ENCODE assay signal across 9 cellular contexts in the genomic region with DNA sequence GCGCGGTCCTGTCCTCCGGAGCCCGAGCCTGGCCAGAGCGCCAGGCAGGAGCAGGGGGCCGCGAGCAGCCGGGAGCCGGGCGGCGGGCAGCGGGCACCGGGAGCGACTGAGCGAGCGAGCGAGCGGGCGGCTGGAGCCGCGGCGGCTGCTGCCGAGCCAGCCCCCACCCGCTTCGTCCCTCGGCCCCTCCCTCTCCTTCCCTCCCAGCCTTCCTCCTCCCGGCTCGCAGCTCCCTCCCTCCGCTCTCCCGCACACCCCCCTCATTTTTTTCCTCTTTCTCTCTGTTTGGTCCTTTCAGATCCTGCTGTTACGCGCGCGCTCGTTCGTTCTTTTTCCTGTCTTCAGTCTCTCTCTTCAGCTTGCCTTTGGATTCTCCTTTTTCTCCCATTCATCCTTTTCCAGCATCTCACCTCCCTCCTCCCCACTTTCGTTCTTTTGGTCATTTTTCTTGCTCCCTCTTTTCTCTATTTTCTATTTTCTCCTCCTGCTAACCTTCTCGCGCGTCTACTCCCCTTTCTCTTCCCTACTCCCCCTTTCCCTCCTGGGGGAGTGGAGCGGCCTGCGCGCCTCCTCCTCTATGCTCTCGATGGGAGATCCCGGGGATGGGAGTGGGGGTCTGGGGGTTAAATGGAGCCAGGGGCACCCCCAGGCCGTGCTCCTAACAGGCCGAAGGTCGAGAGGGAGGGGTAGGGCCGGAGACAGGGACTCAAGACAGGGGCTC. TPM values are rescaled to one million over a fixed set of nuclear protein-coding genes. Genes with fewer than 3 reads are reported as not detected.
DNase-seq lines count a peak whose midpoint lies in the region; ATAC-seq lines count a peak whose summit lies in the region.
"Had no signal": no experiment of that assay in that cellular context is flagged by ENCODE, and none has a peak within 500 bp of the region (broad histone marks: within the 10 kb centered on the region; RNA-seq: fewer than 3 reads in every experiment).

Gene MEGF11 (minus strand): TSS at position 108 of the 721 bp plus-strand sequence. CDS start 125,347 bp downstream, outside the sequence.

- ATAC-seq in left lobe of liver (peak; percentile 61), HG02840 (IDR thresholded peaks at IDR 0.05; ENCODE audit: low FRiP score, unreplicated experiment) (no peak), GM18907 (IDR thresholded peaks at IDR 0.05; ENCODE audit: unreplicated experiment) (no peak)
- no peak for ATAC-seq in stimulated activated naive CD8-positive, alpha-beta T cell treated with anti-CD3 and anti-CD28 coated beads, Interleukin-15, amount 100 ng/mL, for 72 hours

- peaks cover 17% of the 10 kb centered on the region for H3K4me1 Mint-ChIP-seq in activated CD4-positive, alpha-beta T cell treated with anti-CD3 and anti-CD28 coated beads, Interleukin-2, amount 10 ng/mL, durations not matched to agents 24 days and 14 days
- H3K4me1 Mint-ChIP-seq in stimulated activated naive CD8-positive, alpha-beta T cell treated with anti-CD3 and anti-CD28 coated beads, Interleukin-15, amount 100 ng/mL, for 72 hours = peaks cover 28% of the 10 kb centered on the region

- H3K9me3 Mint-ChIP-seq in activated CD4-positive, alpha-beta T cell treated with anti-CD3 and anti-CD28 coated beads, Interleukin-2, amount 10 ng/mL, durations not matched to agents 24 days and 14 days = no peaks in the 10 kb centered on the region
- no peaks in the 10 kb centered on the region for H3K9me3 Mint-ChIP-seq in stimulated activated naive CD8-positive, alpha-beta T cell treated with anti-CD3 and anti-CD28 coated beads, Interleukin-15, amount 100 ng/mL, for 72 hours

- intact Hi-C loops in activated CD4-positive, alpha-beta T cell treated with anti-CD3 and anti-CD28 coated beads, Interleukin-2, amount 10 ng/mL, durations not matched to agents 24 days and 14 days (cut with micrococcal nuclease) = loop anchor here (2.0 kb wide), 1 partner anchor 33 kb away; no protein-coding TSS in a partner anchor

- H3K4me3 Mint-ChIP-seq in activated CD4-positive, alpha-beta T cell treated with anti-CD3 and anti-CD28 coated beads, Interleukin-2, amount 10 ng/mL, durations not matched to agents 24 days and 14 days = peak within 1 kb of the TSS; percentile 78
- peak within 1 kb of the TSS; percentile 75 to 90 for H3K4me3 Mint-ChIP-seq in stimulated activated naive CD8-positive, alpha-beta T cell treated with anti-CD3 and anti-CD28 coated beads, Interleukin-15, amount 100 ng/mL, for 72 hours

- H3K36me3 Mint-ChIP-seq in activated CD4-positive, alpha-beta T cell treated with anti-CD3 and anti-CD28 coated beads, Interleukin-2, amount 10 ng/mL, durations not matched to agents 24 days and 14 days (ENCODE audit: low read depth) = no peaks in the 10 kb centered on the region

- H3K27ac Mint-ChIP-seq in activated CD4-positive, alpha-beta T cell treated with anti-CD3 and anti-CD28 coated beads, Interleukin-2, amount 10 ng/mL, durations not matched to agents 24 days and 14 days = no peak within 1 kb of the TSS
- H3K27ac Mint-ChIP-seq in stimulated activated naive CD8-positive, alpha-beta T cell treated with anti-CD3 and anti-CD28 coated beads, Interleukin-15, amount 100 ng/mL, for 72 hours = peak within 1 kb of the TSS in 1 of 2 donors; percentile 72

- DNase-seq in activated CD4-positive, alpha-beta T cell treated with anti-CD3 and anti-CD28 coated beads, Interleukin-2, amount 10 ng/mL, durations not matched to agents 24 days and 14 days = no peak
- no peak for DNase-seq in activated CD4-positive, alpha-beta T cell treated with anti-CD3 and anti-CD28 coated beads, Interleukin-2, amount 50 U/mL, for 4 hours
- DNase-seq in NCI-H526 (lab: John Stamatoyannopoulos, UW) = peak; percentile 34 to 76
- peak; percentile 85 for DNase-seq in cerebellar cortex (ENCODE audit: low spot score)
- DNase-seq in left lobe of liver (ENCODE audit: low spot score) = no peak
- peak in 1 of 2 donors; percentile 12 for DNase-seq in stimulated activated naive CD8-positive, alpha-beta T cell treated with anti-CD3 and anti-CD28 coated beads, Interleukin-15, amount 100 ng/mL, for 72 hours

- peaks cover 82% of the 10 kb centered on the region for H3K27me3 Mint-ChIP-seq in activated CD4-positive, alpha-beta T cell treated with anti-CD3 and anti-CD28 coated beads, Interleukin-2, amount 10 ng/mL, durations not matched to agents 24 days and 14 days
- H3K27me3 Mint-ChIP-seq in stimulated activated naive CD8-positive, alpha-beta T cell treated with anti-CD3 and anti-CD28 coated beads, Interleukin-15, amount 100 ng/mL, for 72 hours = peaks cover 88% of the 10 kb centered on the region

RNA-seq across cellular contexts. Expression of gene MEGF11, which starts in this region (rescaled TPM):
- not detected in 2 replicates for total RNA-seq in activated CD4-positive, alpha-beta T cell treated with anti-CD3 and anti-CD28 coated beads, Interleukin-2, amount 10 ng/mL, durations not matched to agents 24 days and 14 days
- not detected for total RNA-seq in left lobe of liver
- total RNA-seq: dermis microvascular lymphatic vessel endothelial cell had no signal

Comparison
In these comparisons a context has a peak if more than half of its experiments do, and no peak if none do; other contexts are left out.
1. Peak in ATAC-seq in left lobe of liver; RNA of the gene not detected or under 1 TPM.
2. DNase-seq: peak in NCI-H526 (2 of 2) and cerebellar cortex (single experiment); none in activated CD4-positive, alpha-beta T cell treated with anti-CD3 and anti-CD28 coated beads, Interleukin-2, amount 10 ng/mL, durations not matched to agents 24 days and 14 days (single experiment), activated CD4-positive, alpha-beta T cell treated with anti-CD3 and anti-CD28 coated beads, Interleukin-2, amount 50 U/mL, for 4 hours (0 of 2) and left lobe of liver (single experiment).